In genomic region chr5:172383231-172383802, GRCh38 we compare ENCODE assay signal across 13 cellular contexts.
DNase-seq lines count a peak whose midpoint lies in the region; ATAC-seq and TF ChIP-seq lines count a peak whose summit lies in the region.
"Had no signal": no experiment of that assay in that cellular context is flagged by ENCODE, and none has a peak within 500 bp of the region (broad histone marks: within the 10 kb centered on the region; RNA-seq: fewer than 3 reads in every experiment).

No MANE protein-coding gene starts in this region.

- H3K27ac ChIP-seq in mammary epithelial cell (ENCODE audit: insufficient read depth, low read depth, low read length), result no peak overlapping the region
- H3K27ac ChIP-seq: SK-N-MC had no signal

- H4K20me1 ChIP-seq in mammary epithelial cell (ENCODE audit: insufficient read depth, low read length), result no peaks in the 10 kb centered on the region

- H3K79me2 ChIP-seq in mammary epithelial cell (ENCODE audit: insufficient read depth, low read length), result no peaks in the 10 kb centered on the region

- H3K4me1 ChIP-seq in mammary epithelial cell (ENCODE audit: insufficient read depth, low read length) (peaks cover 14% of the 10 kb centered on the region), mucosa of descending colon (ENCODE audit: low read depth) (peaks cover 11% of the 10 kb centered on the region), HAP-1 (no peaks in the 10 kb centered on the region)

- no peak overlapping the region for H3K9ac ChIP-seq in mammary epithelial cell (ENCODE audit: insufficient read depth, low read length)

- no peak overlapping the region for H3K4me3 Mint-ChIP-seq in activated CD4-positive, alpha-beta T cell treated with anti-CD3 and anti-CD28 coated beads for 36 hours
- H3K4me3 Mint-ChIP-seq: naive B cell had no signal

- ATAC-seq in mucosa of descending colon, result peak; percentile 86
- no peak for ATAC-seq in activated CD4-positive, alpha-beta T cell treated with anti-CD3 and anti-CD28 coated beads for 36 hours
- ATAC-seq in HG03521 (IDR thresholded peaks at IDR 0.05; ENCODE audit: unreplicated experiment), result no peak
- no peak for ATAC-seq in HG03354 (IDR thresholded peaks at IDR 0.05; ENCODE audit: poor library complexity, severe bottlenecking, unreplicated experiment)

- no peak overlapping the region for H3K27ac Mint-ChIP-seq in activated CD4-positive, alpha-beta T cell treated with anti-CD3 and anti-CD28 coated beads for 36 hours
- H3K27ac Mint-ChIP-seq: naive B cell had no signal

- H3K27me3 Mint-ChIP-seq in activated CD4-positive, alpha-beta T cell treated with anti-CD3 and anti-CD28 coated beads for 36 hours, result no peaks in the 10 kb centered on the region

- POLR2A ChIA-PET in activated CD4-positive, alpha-beta T cell treated with anti-CD3 and anti-CD28 coated beads for 36 hours (lab: Charles Lee), result interaction anchor here (0.5 kb wide), 1 partner anchor 196 kb away, joined by 3 read pairs; no protein-coding TSS in a partner anchor

- no peaks in the 10 kb centered on the region for H3K9me3 Mint-ChIP-seq in activated CD4-positive, alpha-beta T cell treated with anti-CD3 and anti-CD28 coated beads for 36 hours (ENCODE audit: low read depth)
- H3K9me3 Mint-ChIP-seq: naive B cell had no signal

- no peak overlapping the region for H2AFZ ChIP-seq in mammary epithelial cell (ENCODE audit: low read depth, low read length)

- H3K9me3 ChIP-seq in mammary epithelial cell (replicated peaks; ENCODE audit: insufficient read depth, low read length) (no peaks in the 10 kb centered on the region), mucosa of descending colon (no peaks in the 10 kb centered on the region), HAP-1 (no peaks in the 10 kb centered on the region)

- 51% methylated on average over 6 of the region's 6 CpGs for WGBS in mammary epithelial cell (ENCODE audit: low coverage, missing lambda C conversion rate)

- DNase-seq in DMS153 treated with DMSO at 0.1 percent for 48 hours (lab: John Stamatoyannopoulos, UW; ENCODE audit: unreplicated experiment), result peak; percentile 52
- DNase-seq in NCI-H226, result peak; percentile 72
- peak; percentile 79 for DNase-seq in mammary epithelial cell
- peak in 1 of 3 donors; percentile 37 for DNase-seq in mucosa of descending colon
- no peak for DNase-seq in activated CD4-positive, alpha-beta T cell treated with anti-CD3 and anti-CD28 coated beads for 36 hours
- DNase-seq in HAP-1 (ENCODE audit: low spot score in 2 of 2), result no peak
- DNase-seq: anterior cingulate cortex; naive B cell; NCI-H2107; stimulated activated CD4-positive, alpha-beta T cell treated with anti-CD3 and anti-CD28 coated beads, Interleukin-1b, Interleukin-23, amount 100 ng/mL, for 48 hours had no signal

- H3K4me2 ChIP-seq in mammary epithelial cell (ENCODE audit: insufficient read depth, low read depth, low read length), result peak overlapping the region; percentile 6

- no TSS peak for BruUV-seq in mammary epithelial cell (replicated peaks; lab: Mats Ljungman, UMichigan)

- intact Hi-C loops in mammary epithelial cell (cut with micrococcal nuclease) (loop anchor here (5.0 kb wide), 1 partner anchor 69 kb away; the partner anchor contains the start of gene SH3PXD2B), mucosa of descending colon (cut with DNase I, micrococcal nuclease) (no loop called here)
- intact Hi-C loops in activated CD4-positive, alpha-beta T cell treated with anti-CD3 and anti-CD28 coated beads for 36 hours (cut with DNase I, micrococcal nuclease), result no loop called here

- CTCF ChIA-PET in mammary epithelial cell (lab: Charles Lee; ENCODE audit: low non-redundant PET), result no interaction called here
- CTCF ChIA-PET in activated CD4-positive, alpha-beta T cell treated with anti-CD3 and anti-CD28 coated beads for 36 hours (lab: Charles Lee), result no interaction called here

- in situ Hi-C loops in mammary epithelial cell (cut with MboI; ENCODE audit: low sequenced_read_pairs in 2 of 2) (no loop called here), HAP-1 (cut with MboI; ENCODE audit: low sequenced_read_pairs) (no loop called here)

- H3K4me3 ChIP-seq in mammary epithelial cell (replicated peaks in 1 of 3; ENCODE audit: insufficient read depth in 1 of 3, low read depth in 2 of 3, low read length in 3 of 3), result no peak overlapping the region
- H3K4me3 ChIP-seq in mucosa of descending colon, result no peak overlapping the region
- no peak overlapping the region for H3K4me3 ChIP-seq in HAP-1
- H3K4me3 ChIP-seq: SK-N-MC had no signal

- dilution Hi-C loops in mammary epithelial cell (cut with HindIII; ENCODE audit: low sequenced_read_pairs), result loop anchor here (5.0 kb wide), 1 partner anchor 99 kb away; no protein-coding TSS in a partner anchor

- H3K27me3 ChIP-seq in mammary epithelial cell (ENCODE audit: insufficient read depth, low read length) (no peaks in the 10 kb centered on the region), HAP-1 (ENCODE audit: low read depth) (no peaks in the 10 kb centered on the region)

- peaks cover 4% of the 10 kb centered on the region for H3K36me3 ChIP-seq in mammary epithelial cell (ENCODE audit: insufficient read depth, low read length)
- H3K36me3 ChIP-seq in mucosa of descending colon (ENCODE audit: low read depth), result no peaks in the 10 kb centered on the region
- H3K36me3 ChIP-seq in HAP-1 (replicated peaks), result peaks cover 19% of the 10 kb centered on the region

- no peaks in the 10 kb centered on the region for H3K36me3 Mint-ChIP-seq in activated CD4-positive, alpha-beta T cell treated with anti-CD3 and anti-CD28 coated beads for 36 hours (ENCODE audit: low read depth)
- H3K36me3 Mint-ChIP-seq: naive B cell had no signal

- TF ChIP-seq CTCF in mammary epithelial cell (conservative IDR thresholded peaks at IDR 0.05 in 1 of 2, IDR thresholded peaks at IDR 0.05 in 1 of 2; ENCODE audit: extremely low read depth in 1 of 2, insufficient read depth in 1 of 2, low read depth in 1 of 2, low read length in 2 of 2), result no peak
- no peak for TF ChIP-seq CTCF in mucosa of descending colon (IDR thresholded peaks at IDR 0.05)

- H3K4me1 Mint-ChIP-seq in activated CD4-positive, alpha-beta T cell treated with anti-CD3 and anti-CD28 coated beads for 36 hours, result no peaks in the 10 kb centered on the region
- H3K4me1 Mint-ChIP-seq: naive B cell had no signal

Comparison
In these comparisons a context has a peak if more than half of its experiments do, and no peak if none do; other contexts are left out.
1. DNase-seq: peak in DMS153 treated with DMSO at 0.1 percent for 48 hours (single experiment), NCI-H226 (single experiment) and mammary epithelial cell (single experiment); none in activated CD4-positive, alpha-beta T cell treated with anti-CD3 and anti-CD28 coated beads for 36 hours (single experiment) and HAP-1 (0 of 2).